ENCODE assay signal across 17 cellular contexts in the genomic region with DNA sequence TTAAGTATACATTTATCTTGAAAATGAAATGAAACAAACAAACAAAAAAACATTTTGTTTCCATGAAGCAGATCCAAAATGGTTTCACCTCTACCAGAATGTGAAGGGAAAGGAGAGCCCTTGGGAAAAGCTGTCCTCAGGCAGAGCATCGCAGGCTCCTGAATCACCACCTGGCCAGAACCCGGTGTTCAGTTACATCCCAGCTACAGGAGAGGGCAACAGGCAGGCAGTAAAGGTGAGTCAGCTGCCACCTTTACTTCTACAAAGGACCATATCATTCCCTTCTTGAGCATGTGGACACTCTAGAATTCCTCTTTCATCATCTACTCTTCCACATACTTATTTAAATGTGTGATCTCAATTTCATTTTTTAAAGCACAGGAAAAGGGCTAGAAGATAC.
DNase-seq lines count a peak whose midpoint lies in the region; ATAC-seq and TF ChIP-seq lines count a peak whose summit lies in the region.
"Had no signal": no experiment of that assay in that cellular context is flagged by ENCODE, and none has a peak within 500 bp of the region (broad histone marks: within the 10 kb centered on the region; RNA-seq: fewer than 3 reads in every experiment).

No MANE protein-coding gene starts in this region.

- H3K4me2 ChIP-seq in GM23338 (no peak overlapping the region), hepatocyte (no peak overlapping the region)

- no peaks in the 10 kb centered on the region for H3K27me3 Mint-ChIP-seq in GM23338 (ENCODE audit: insufficient read depth, low read depth, poor library complexity)

- H3K79me2 ChIP-seq in GM23338 (replicated peaks; ENCODE audit: insufficient read depth) (no peaks in the 10 kb centered on the region), hepatocyte (no peaks in the 10 kb centered on the region)

- H3K4me3 ChIP-seq in GM23338 = no peak overlapping the region
- no peak overlapping the region for H3K4me3 ChIP-seq in RWPE2 (ENCODE audit: severe bottlenecking)
- H3K4me3 ChIP-seq in hepatocyte = no peak overlapping the region
- H3K4me3 ChIP-seq: dorsolateral prefrontal cortex, esophagus muscularis mucosa, lung, suprapubic skin had no signal

- ATAC-seq in GM23338 (peak; percentile 95), RWPE2 (ENCODE audit: low read depth) (peak; percentile 100)
- ATAC-seq: Right ventricle myocardium inferior had no signal

- H3K9me3 ChIP-seq in RWPE2 (ENCODE audit: severe bottlenecking) (no peaks in the 10 kb centered on the region), hepatocyte (ENCODE audit: low read depth) (no peaks in the 10 kb centered on the region)
- H3K9me3 ChIP-seq: esophagus muscularis mucosa, suprapubic skin had no signal

- H3K36me3 ChIP-seq in GM23338 (ENCODE audit: insufficient read depth) = no peaks in the 10 kb centered on the region
- no peaks in the 10 kb centered on the region for H3K36me3 ChIP-seq in RWPE2 (ENCODE audit: low read depth)
- no peaks in the 10 kb centered on the region for H3K36me3 ChIP-seq in hepatocyte (replicated peaks; ENCODE audit: insufficient read depth, low read depth)
- H3K36me3 ChIP-seq: esophagus muscularis mucosa, suprapubic skin had no signal

- H4K20me1 ChIP-seq in GM23338 (replicated peaks; ENCODE audit: insufficient read depth) = no peaks in the 10 kb centered on the region
- no peaks in the 10 kb centered on the region for H4K20me1 ChIP-seq in hepatocyte (ENCODE audit: insufficient read depth, poor library complexity, severe bottlenecking)

- no peak overlapping the region for H3K4me3 Mint-ChIP-seq in GM23338
- H3K4me3 Mint-ChIP-seq: CD4-positive, alpha-beta T cell; immature natural killer cell had no signal

- no peaks in the 10 kb centered on the region; the same call in 2 of the 3 replicates for H3K36me3 Mint-ChIP-seq in GM23338 (ENCODE audit: low read depth)
- H3K36me3 Mint-ChIP-seq: immature natural killer cell had no signal

- H3K4me1 ChIP-seq in GM23338 (ENCODE audit: insufficient read depth) (no peaks in the 10 kb centered on the region), RWPE2 (ENCODE audit: insufficient read depth, poor library complexity, severe bottlenecking) (peaks cover 8% of the 10 kb centered on the region), hepatocyte (ENCODE audit: insufficient read depth) (no peaks in the 10 kb centered on the region)
- H3K4me1 ChIP-seq: esophagus muscularis mucosa, suprapubic skin had no signal

- DNase-seq in GM23338 (ENCODE audit: low spot score) (peak; percentile 65), NCI-H2107 (lab: John Stamatoyannopoulos, UW) (peak; percentile 48), RWPE2 (ENCODE audit: low spot score) (peak; percentile 74), iPS-NIHi7 (ENCODE audit: extremely low spot score) (peak; percentile 30), hepatocyte (ENCODE audit: low spot score) (no peak), amygdala (lab: John Stamatoyannopoulos, UW) (no peak)
- DNase-seq in stimulated activated CD4-positive, alpha-beta T cell treated with anti-CD3 and anti-CD28 coated beads, Interleukin-15, amount 100 ng/mL, for 24 hours = no peak
- DNase-seq: activated CD4-positive, alpha-beta T cell treated with anti-CD3 and anti-CD28 coated beads, Interleukin-2, amount 50 U/mL, for 1 hour; activated gamma-delta T cell treated with Interleukin-2 at 50 U/mL for 16 hours; CD4-positive, alpha-beta T cell; DND-41; dorsolateral prefrontal cortex; immature natural killer cell had no signal

- H3K9me3 Mint-ChIP-seq in GM23338 = no peaks in the 10 kb centered on the region
- H3K9me3 Mint-ChIP-seq: CD4-positive, alpha-beta T cell; immature natural killer cell had no signal

- H3F3A ChIP-seq in GM23338 (replicated peaks; ENCODE audit: low read depth) = no peaks in the 10 kb centered on the region

- H2AFZ ChIP-seq in GM23338 (no peak overlapping the region), hepatocyte (no peak overlapping the region)

- TF ChIP-seq CTCF in GM23338 (conservative IDR thresholded peaks at IDR 0.05; ENCODE audit: low read depth in 2 of 2) = peak in 1 of 2 experiments; percentile 14; a peak in 1 of 4 replicates
- no peak for TF ChIP-seq CTCF in RWPE2 (IDR thresholded peaks at IDR 0.05; ENCODE audit: poor library complexity, severe bottlenecking)
- no peak for TF ChIP-seq CTCF in hepatocyte (IDR thresholded peaks at IDR 0.05; ENCODE audit: poor library complexity)

- peaks cover 2% of the 10 kb centered on the region; the same call in 2 of the 3 replicates for H3K4me1 Mint-ChIP-seq in GM23338
- H3K4me1 Mint-ChIP-seq: immature natural killer cell had no signal

- no peaks in the 10 kb centered on the region; the same call in 1 of the 2 replicates for H3K9me2 ChIP-seq in GM23338 (ENCODE audit: insufficient read depth)
- no peaks in the 10 kb centered on the region for H3K9me2 ChIP-seq in hepatocyte (replicated peaks; ENCODE audit: insufficient read depth)

- H3K27ac Mint-ChIP-seq in GM23338 = no peak overlapping the region
- H3K27ac Mint-ChIP-seq: CD4-positive, alpha-beta T cell; immature natural killer cell had no signal

- WGBS in hepatocyte (ENCODE audit: low lambda C conversion rate, missing lambda C conversion rate) = 87% methylated on average over 2 of the region's 2 CpGs

- no peaks in the 10 kb centered on the region for H3K27me3 ChIP-seq in GM23338 (ENCODE audit: insufficient read depth)
- no peaks in the 10 kb centered on the region for H3K27me3 ChIP-seq in RWPE2 (ENCODE audit: insufficient read depth, poor library complexity, severe bottlenecking)
- H3K27me3 ChIP-seq in hepatocyte = no peaks in the 10 kb centered on the region
- H3K27me3 ChIP-seq: dorsolateral prefrontal cortex, esophagus muscularis mucosa, suprapubic skin had no signal

- H3K27ac ChIP-seq in GM23338 (ENCODE audit: low read depth) = no peak overlapping the region
- peak overlapping the region; percentile 47 for H3K27ac ChIP-seq in RWPE2 (ENCODE audit: poor library complexity, severe bottlenecking)
- H3K27ac ChIP-seq in hepatocyte = no peak overlapping the region
- H3K27ac ChIP-seq: esophagus muscularis mucosa, suprapubic skin had no signal

TF ChIP-seq in GM23338, 12 proteins besides CTCF, POLR2A, EP300 and RAD21 (continues in another document):
- TF ChIP-seq EZH2 (IDR thresholded peaks at IDR 0.05; ENCODE audit: low read depth, unreplicated experiment) = no peak
- no peak for TF ChIP-seq EZH2phosphoT487 (IDR thresholded peaks at IDR 0.05; ENCODE audit: unreplicated experiment)
- TF ChIP-seq, protein P1, sequence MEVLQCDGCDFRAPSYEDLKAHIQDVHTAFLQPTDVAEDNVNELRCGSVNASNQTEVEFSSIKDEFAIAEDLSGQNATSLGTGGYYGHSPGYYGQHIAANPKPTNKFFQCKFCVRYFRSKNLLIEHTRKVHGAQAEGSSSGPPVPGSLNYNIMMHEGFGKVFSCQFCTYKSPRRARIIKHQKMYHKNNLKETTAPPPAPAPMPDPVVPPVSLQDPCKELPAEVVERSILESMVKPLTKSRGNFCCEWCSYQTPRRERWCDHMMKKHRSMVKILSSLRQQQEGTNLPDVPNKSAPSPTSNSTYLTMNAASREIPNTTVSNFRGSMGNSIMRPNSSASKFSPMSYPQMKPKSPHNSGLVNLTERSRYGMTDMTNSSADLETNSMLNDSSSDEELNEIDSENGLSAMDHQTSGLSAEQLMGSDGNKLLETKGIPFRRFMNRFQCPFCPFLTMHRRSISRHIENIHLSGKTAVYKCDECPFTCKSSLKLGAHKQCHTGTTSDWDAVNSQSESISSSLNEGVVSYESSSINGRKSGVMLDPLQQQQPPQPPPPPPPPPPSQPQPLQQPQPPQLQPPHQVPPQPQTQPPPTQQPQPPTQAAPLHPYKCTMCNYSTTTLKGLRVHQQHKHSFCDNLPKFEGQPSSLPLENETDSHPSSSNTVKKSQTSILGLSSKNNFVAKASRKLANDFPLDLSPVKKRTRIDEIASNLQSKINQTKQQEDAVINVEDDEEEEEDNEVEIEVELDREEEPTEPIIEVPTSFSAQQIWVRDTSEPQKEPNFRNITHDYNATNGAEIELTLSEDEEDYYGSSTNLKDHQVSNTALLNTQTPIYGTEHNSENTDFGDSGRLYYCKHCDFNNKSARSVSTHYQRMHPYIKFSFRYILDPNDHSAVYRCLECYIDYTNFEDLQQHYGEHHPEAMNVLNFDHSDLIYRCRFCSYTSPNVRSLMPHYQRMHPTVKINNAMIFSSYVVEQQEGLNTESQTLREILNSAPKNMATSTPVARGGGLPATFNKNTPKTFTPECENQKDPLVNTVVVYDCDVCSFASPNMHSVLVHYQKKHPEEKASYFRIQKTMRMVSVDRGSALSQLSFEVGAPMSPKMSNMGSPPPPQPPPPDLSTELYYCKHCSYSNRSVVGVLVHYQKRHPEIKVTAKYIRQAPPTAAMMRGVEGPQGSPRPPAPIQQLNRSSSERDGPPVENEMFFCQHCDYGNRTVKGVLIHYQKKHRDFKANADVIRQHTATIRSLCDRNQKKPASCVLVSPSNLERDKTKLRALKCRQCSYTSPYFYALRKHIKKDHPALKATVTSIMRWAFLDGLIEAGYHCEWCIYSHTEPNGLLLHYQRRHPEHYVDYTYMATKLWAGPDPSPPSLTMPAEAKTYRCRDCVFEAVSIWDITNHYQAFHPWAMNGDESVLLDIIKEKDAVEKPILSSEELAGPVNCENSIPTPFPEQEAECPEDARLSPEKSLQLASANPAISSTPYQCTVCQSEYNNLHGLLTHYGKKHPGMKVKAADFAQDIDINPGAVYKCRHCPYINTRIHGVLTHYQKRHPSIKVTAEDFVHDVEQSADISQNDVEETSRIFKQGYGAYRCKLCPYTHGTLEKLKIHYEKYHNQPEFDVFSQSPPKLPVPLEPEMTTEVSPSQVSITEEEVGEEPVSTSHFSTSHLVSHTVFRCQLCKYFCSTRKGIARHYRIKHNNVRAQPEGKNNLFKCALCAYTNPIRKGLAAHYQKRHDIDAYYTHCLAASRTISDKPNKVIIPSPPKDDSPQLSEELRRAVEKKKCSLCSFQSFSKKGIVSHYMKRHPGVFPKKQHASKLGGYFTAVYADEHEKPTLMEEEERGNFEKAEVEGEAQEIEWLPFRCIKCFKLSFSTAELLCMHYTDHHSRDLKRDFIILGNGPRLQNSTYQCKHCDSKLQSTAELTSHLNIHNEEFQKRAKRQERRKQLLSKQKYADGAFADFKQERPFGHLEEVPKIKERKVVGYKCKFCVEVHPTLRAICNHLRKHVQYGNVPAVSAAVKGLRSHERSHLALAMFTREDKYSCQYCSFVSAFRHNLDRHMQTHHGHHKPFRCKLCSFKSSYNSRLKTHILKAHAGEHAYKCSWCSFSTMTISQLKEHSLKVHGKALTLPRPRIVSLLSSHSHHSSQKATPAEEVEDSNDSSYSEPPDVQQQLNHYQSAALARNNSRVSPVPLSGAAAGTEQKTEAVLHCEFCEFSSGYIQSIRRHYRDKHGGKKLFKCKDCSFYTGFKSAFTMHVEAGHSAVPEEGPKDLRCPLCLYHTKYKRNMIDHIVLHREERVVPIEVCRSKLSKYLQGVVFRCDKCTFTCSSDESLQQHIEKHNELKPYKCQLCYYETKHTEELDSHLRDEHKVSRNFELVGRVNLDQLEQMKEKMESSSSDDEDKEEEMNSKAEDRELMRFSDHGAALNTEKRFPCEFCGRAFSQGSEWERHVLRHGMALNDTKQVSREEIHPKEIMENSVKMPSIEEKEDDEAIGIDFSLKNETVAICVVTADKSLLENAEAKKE (CRISPR knock-in tag; IDR thresholded peaks at IDR 0.05) = 0 out of 2 replicates have a peak, but pooled peaks have one; percentile 6

Comparison
In these comparisons a context has a peak if more than half of its experiments do, and no peak if none do; other contexts are left out.
1. DNase-seq: peak in GM23338 (single experiment), NCI-H2107 (single experiment), RWPE2 (single experiment) and iPS-NIHi7 (single experiment); none in hepatocyte (single experiment), amygdala (0 of 56) and stimulated activated CD4-positive, alpha-beta T cell treated with anti-CD3 and anti-CD28 coated beads, Interleukin-15, amount 100 ng/mL, for 24 hours (single experiment).